In genomic region chr6:104640761-104641160, GRCh38 we compare ENCODE assay signal across 24 cellular contexts.
"Had no signal": no experiment of that assay in that cellular context is flagged by ENCODE, and none has a peak within 500 bp of the region (broad histone marks: within the 10 kb centered on the region; RNA-seq: fewer than 3 reads in every experiment).

No MANE protein-coding gene starts in this region.

- H3K27me3 ChIP-seq: esophagus squamous epithelium, stomach, suprapubic skin, tibial nerve had no signal

- H3K27ac ChIP-seq: epithelial cell of prostate had no signal

- DNase-seq: activated CD4-positive, alpha-beta memory T cell treated with anti-CD3 and anti-CD28 coated beads, Interleukin-2, amount 10 ng/mL, durations not matched to agents 7 days and 5 days; activated CD4-positive, alpha-beta T cell treated with anti-CD3 and anti-CD28 coated beads, Interleukin-2, amount 10 ng/mL, durations not matched to agents 7 days and 5 days; activated CD4-positive, CD25-positive, alpha-beta regulatory T cell treated with anti-CD3 and anti-CD28 coated beads, Interleukin-2, amount 50 U/mL, for 72 hours; activated CD8-positive, alpha-beta memory T cell treated with anti-CD3 and anti-CD28 coated beads, Interleukin-2, amount 50 U/mL, for 48 hours; activated gamma-delta T cell treated with Interleukin-2 at 50 U/mL for 16 hours; activated naive CD4-positive, alpha-beta T cell treated with anti-CD3 and anti-CD28 coated beads, Interleukin-2, amount 50 U/mL, for 16 hours; activated T-cell treated with anti-CD3 and anti-CD28 coated beads, Interleukin-2, amount 50 U/mL, for 4 hours; amniotic stem cell; caudate nucleus; effector CD4-positive, alpha-beta T cell; esophagus squamous epithelium; left cardiac atrium; mesendoderm; right cardiac atrium; stimulated activated CD4-positive, alpha-beta T cell treated with anti-CD3 and anti-CD28 coated beads, Interleukin-15, amount 100 ng/mL, for 24 hours; stimulated activated CD4-positive, alpha-beta T cell treated with anti-CD3 and anti-CD28 coated beads, Interleukin-2, amount 100 ng/mL, for 24 hours; stimulated activated naive B cell treated with anti-CD40 and anti-IgM and Interleukin-4, amounts not matched to agents 10 μg/mL and 1 μg/mL and 100 μg/mL, for 72 hours; stomach; T-helper 2 cell had no signal

- H3K4me3 ChIP-seq: esophagus squamous epithelium, stomach, suprapubic skin, tibial nerve had no signal

- ATAC-seq: activated T-cell treated with anti-CD3 and anti-CD28 coated beads, Interleukin-2, amount 50 U/mL, for 4 hours; activated T-helper 17 cell treated with anti-CD3 and anti-CD28 coated beads, Interleukin-2, amount 50 U/mL, for 72 hours; left cardiac atrium; natural killer cell treated with Interleukin-12 subunit alpha and Interleukin-12 subunit beta and Interleukin-15 and Interleukin-18, amount 100 ng/mL, for 72 hours; right cardiac atrium; stimulated activated naive B cell treated with anti-CD40 and anti-IgM and Interleukin-4, amounts not matched to agents 10 μg/mL and 1 μg/mL and 100 μg/mL, for 72 hours had no signal

- H3K36me3 ChIP-seq: esophagus squamous epithelium, stomach, suprapubic skin, tibial nerve had no signal

- H3K9me3 ChIP-seq: esophagus squamous epithelium, stomach, suprapubic skin, tibial nerve had no signal

- H3K4me1 ChIP-seq: stomach had no signal
